2 cellular contexts compared by ENCODE assay signal in genomic region chr1:14049965-14050364, GRCh38.
A peak's percentile ranks its signal among the peaks of the same experiment; 100 is the strongest.
TF ChIP-seq lines count a peak whose summit lies in the region.

No MANE protein-coding gene starts in this region.

TF ChIP-seq in IMR-90, 13 proteins besides CTCF, POLR2A, EP300 and RAD21:
- TF ChIP-seq NFE2L2 (IDR thresholded peaks at IDR 0.05; ENCODE audit: low read depth, low read length) (no peak), RFX5 (IDR thresholded peaks at IDR 0.05; ENCODE audit: low read depth, low read length) (no peak), CEBPB (IDR thresholded peaks at IDR 0.05; ENCODE audit: low read depth, low read length) (no peak), MXI1 (IDR thresholded peaks at IDR 0.05; ENCODE audit: borderline replicate concordance, low read depth, low read length) (no peak), BHLHE40 (IDR thresholded peaks at IDR 0.05; ENCODE audit: low read depth, low read length) (no peak), FOS (IDR thresholded peaks at IDR 0.05; ENCODE audit: low read depth, low read length) (no peak), CHD1 (IDR thresholded peaks at IDR 0.05; ENCODE audit: low read depth, low read length) (no peak), MAFK (IDR thresholded peaks at IDR 0.05; ENCODE audit: low read depth, low read length) (no peak), RCOR1 (IDR thresholded peaks at IDR 0.05; ENCODE audit: insufficient replicate concordance, low read length) (no peak), SMC3 (IDR thresholded peaks at IDR 0.05; ENCODE audit: low read depth, low read length) (no peak), ELK1 (IDR thresholded peaks at IDR 0.05; ENCODE audit: borderline replicate concordance, low read depth, low read length) (no peak), MAZ (IDR thresholded peaks at IDR 0.05; ENCODE audit: borderline replicate concordance, low read depth, low read length) (no peak)
- TF ChIP-seq, protein P1, sequence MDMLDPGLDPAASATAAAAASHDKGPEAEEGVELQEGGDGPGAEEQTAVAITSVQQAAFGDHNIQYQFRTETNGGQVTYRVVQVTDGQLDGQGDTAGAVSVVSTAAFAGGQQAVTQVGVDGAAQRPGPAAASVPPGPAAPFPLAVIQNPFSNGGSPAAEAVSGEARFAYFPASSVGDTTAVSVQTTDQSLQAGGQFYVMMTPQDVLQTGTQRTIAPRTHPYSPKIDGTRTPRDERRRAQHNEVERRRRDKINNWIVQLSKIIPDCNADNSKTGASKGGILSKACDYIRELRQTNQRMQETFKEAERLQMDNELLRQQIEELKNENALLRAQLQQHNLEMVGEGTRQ (IDR thresholded peaks at IDR 0.05; ENCODE audit: low read depth, low read length) = no peak

TF ChIP-seq in endothelial cell of umbilical vein, 7 proteins besides CTCF, POLR2A, EP300 and RAD21:
- TF ChIP-seq EZH2 (IDR thresholded peaks at IDR 0.05; ENCODE audit: borderline replicate concordance, low read depth, low read length, severe bottlenecking) = no peak
- TF ChIP-seq POLR2AphosphoS5 (IDR thresholded peaks at IDR 0.05; ENCODE audit: insufficient read depth, low read depth, low read length) = no peak
- no peak for TF ChIP-seq FOS (IDR thresholded peaks at IDR 0.05; ENCODE audit: borderline replicate concordance, insufficient read depth, low read length)
- TF ChIP-seq GATA2 (IDR thresholded peaks at IDR 0.05; ENCODE audit: insufficient read depth, insufficient read length, low read depth, low read length) = no peak
- TF ChIP-seq MAX (IDR thresholded peaks at IDR 0.05; ENCODE audit: insufficient read depth, insufficient read length) = peak; percentile 64
- TF ChIP-seq MYC (IDR thresholded peaks at IDR 0.05; ENCODE audit: low read depth, low read length) = no peak
